8 cellular contexts compared by ENCODE assay signal in genomic region chr4:6909113-6909969, GRCh38. TPM values are rescaled to one million over a fixed set of nuclear protein-coding genes. Genes with fewer than 3 reads are reported as not detected.
DNase-seq lines count a peak whose midpoint lies in the region; ATAC-seq and TF ChIP-seq lines count a peak whose summit lies in the region.

Gene TBC1D14, plus strand, starts transcription at chr4:6909826. Its CDS starts 13,564 bp downstream, at chr4:6923390.

- H3K36me3 ChIP-seq in HUES64 (ENCODE audit: insufficient read depth, low read length), result no peaks in the 10 kb centered on the region

- H3K27me3 Mint-ChIP-seq in naive thymus-derived CD8-positive, alpha-beta T cell, result no peaks in the 10 kb centered on the region

- peak; percentile 94 for DNase-seq in DMS53 (lab: John Stamatoyannopoulos, UW)
- DNase-seq in activated T-helper 1 cell treated with Interleukin-2 at 50 U/mL for 16 hours (ENCODE audit: low read depth), result peak; percentile 75
- peak; percentile 83 for DNase-seq in fibroblast of gingiva (ENCODE audit: low read depth)
- peak; percentile 76 to 93 (median 88) for DNase-seq in naive thymus-derived CD8-positive, alpha-beta T cell
- peak; percentile 78 to 97 (median 92) for DNase-seq in stimulated activated naive CD4-positive, alpha-beta T cell (lab: John Stamatoyannopoulos, UW)

- peak within 1 kb of the TSS; percentile 95 for H3K4me3 ChIP-seq in HUES64 (ENCODE audit: low read length)

- 0 out of 2 replicates have a peak, but pooled peaks cover 6% of the 10 kb centered on the region for H3K4me1 ChIP-seq in HUES64 (ENCODE audit: insufficient read depth, low read length)

- POLR2A ChIA-PET in naive thymus-derived CD8-positive, alpha-beta T cell (lab: Charles Lee), result interaction anchor here (0.5 to 6.1 kb wide), 28 partner anchors 9 to 1531 kb away, joined by 3 to 66 read pairs (median 6); partner anchors contain the start of genes ACOX3, BLOC1S4, GRPEL1 and MAN2B2

- peak within 1 kb of the TSS; percentile 97 for H3K9ac ChIP-seq in HUES64 (ENCODE audit: low read depth, low read length)

- H3K4me3 Mint-ChIP-seq in naive thymus-derived CD8-positive, alpha-beta T cell, result peak within 1 kb of the TSS; percentile 86 to 95 (median 94)

- H3K27me3 ChIP-seq in HUES64 (ENCODE audit: insufficient read depth, low read length), result peaks cover 21% of the 10 kb centered on the region

- under 1% methylated on average over 108 of the region's 108 CpGs for WGBS in HUES64

- ATAC-seq in GM21447 (IDR thresholded peaks at IDR 0.05; ENCODE audit: unreplicated experiment), result peak; percentile 88
- peak; percentile 85 to 87 for ATAC-seq in naive thymus-derived CD8-positive, alpha-beta T cell

- no peaks in the 10 kb centered on the region for H3K9me3 Mint-ChIP-seq in naive thymus-derived CD8-positive, alpha-beta T cell

- peak within 1 kb of the TSS; percentile 87 to 95 (median 93) for H3K27ac Mint-ChIP-seq in naive thymus-derived CD8-positive, alpha-beta T cell

- no peaks in the 10 kb centered on the region for H3K9me3 ChIP-seq in HUES64 (ENCODE audit: insufficient read depth, low read depth, low read length)

- no peaks in the 10 kb centered on the region for H3K36me3 Mint-ChIP-seq in naive thymus-derived CD8-positive, alpha-beta T cell

- peak within 1 kb of the TSS; percentile 98 for H3K27ac ChIP-seq in HUES64 (ENCODE audit: low read depth, low read length)

- H3K4me1 Mint-ChIP-seq in naive thymus-derived CD8-positive, alpha-beta T cell, result peaks cover 26 to 57% (median 52%) of the 10 kb centered on the region in 4 donors

TF ChIP-seq in PFSK-1, 5 proteins besides CTCF, POLR2A, EP300 and RAD21:
- TF ChIP-seq FOXP2 (optimal IDR thresholded peaks at IDR 0.05; ENCODE audit: borderline replicate concordance, extremely low read depth, extremely low read length, insufficient read depth), result no peak
- 0 out of 4 replicates have a peak, but pooled peaks of 1 of the 2 experiments have one; percentile 44 for TF ChIP-seq REST (IDR thresholded peaks at IDR 0.05; ENCODE audit: insufficient read depth in 1 of 2, low read depth in 2 of 2, low read length in 2 of 2)
- peak; percentile 81 for TF ChIP-seq POLR2AphosphoS5 (IDR thresholded peaks at IDR 0.05; ENCODE audit: low read depth, low read length)
- TF ChIP-seq SIN3A (IDR thresholded peaks at IDR 0.05; ENCODE audit: borderline replicate concordance, insufficient read depth, low read length), result no peak
- peak; percentile 69; the same call in 1 of the 2 replicates for TF ChIP-seq TAF1 (IDR thresholded peaks at IDR 0.05; ENCODE audit: borderline replicate concordance, insufficient read depth, low read length)

RNA-seq across cellular contexts. Expression of gene TBC1D14, which starts in this region (rescaled TPM):
- 36.1 TPM for polyA plus RNA-seq in HUES64 (2013, experiment 1 of 2)
- 36.4 TPM for polyA plus RNA-seq in HUES64 (2013, experiment 2 of 2)
- polyA plus RNA-seq in PFSK-1 (2012; ENCODE audit: insufficient read length, low read depth), result 17.3 TPM
- 10 to 100 TPM; 77.3 to 78.2 TPM for total RNA-seq in naive thymus-derived CD8-positive, alpha-beta T cell
- polyA plus RNA-seq in naive thymus-derived CD8-positive, alpha-beta T cell, result 10 to 100 TPM; 34.8 to 47.0 (median 36.7) TPM

Comparison
In these comparisons a context has a peak if more than half of its experiments do, and no peak if none do; other contexts are left out.
1. Peak in every context shown above with its lines: DNase-seq, ATAC-seq, H3K4me3 ChIP-seq and H3K27ac ChIP-seq.